Comparison of ENCODE assay signal across 10 cellular contexts in the genomic region with DNA sequence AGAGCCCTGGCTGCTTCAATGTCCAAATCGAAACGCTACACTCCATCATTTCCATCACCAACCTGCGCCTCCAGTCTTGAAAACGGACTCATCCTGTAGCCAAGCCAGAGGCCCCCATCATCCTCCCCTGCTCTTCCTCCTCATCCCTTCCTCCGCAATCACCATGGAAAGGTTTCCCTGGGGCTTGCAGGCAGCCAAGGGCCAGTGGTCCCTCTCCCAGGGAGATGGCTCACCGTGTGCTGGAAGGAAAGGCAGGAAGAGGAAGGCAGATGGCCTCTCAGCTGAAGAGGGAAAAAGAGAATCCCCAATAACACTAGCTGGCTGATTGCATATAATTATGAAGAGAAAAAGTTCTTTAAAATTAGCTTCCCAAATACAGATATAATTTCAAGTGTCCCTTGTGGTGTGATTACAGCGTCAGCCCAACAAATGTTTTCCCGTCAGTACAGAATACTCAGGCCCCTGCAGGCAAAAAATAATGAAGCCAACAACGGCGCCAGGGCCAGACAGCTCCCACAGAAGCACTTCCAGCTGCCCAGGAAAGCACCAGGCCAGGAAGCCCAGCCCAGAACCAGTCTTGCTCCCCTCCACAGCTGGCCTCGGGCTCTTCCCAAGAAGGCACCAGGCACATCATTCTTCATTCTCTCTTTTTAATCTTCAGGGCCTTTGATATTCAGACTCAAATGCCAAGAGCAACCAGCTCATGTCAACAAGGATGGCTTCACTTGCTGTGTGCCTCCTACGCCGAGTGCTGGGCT. TPM values are rescaled to one million over a fixed set of nuclear protein-coding genes. Genes with fewer than 3 reads are reported as not detected.
DNase-seq lines count a peak whose midpoint lies in the region; TF ChIP-seq lines count a peak whose summit lies in the region.
"Had no signal": no experiment of that assay in that cellular context is flagged by ENCODE, and none has a peak within 500 bp of the region (broad histone marks: within the 10 kb centered on the region; RNA-seq: fewer than 3 reads in every experiment).

No MANE protein-coding gene starts in this region.

- H3K9me3 ChIP-seq in breast epithelium (no peaks in the 10 kb centered on the region), thyroid gland (no peaks in the 10 kb centered on the region)

- H3K36me3 ChIP-seq in breast epithelium: no peaks in the 10 kb centered on the region
- H3K36me3 ChIP-seq in thyroid gland: no peaks in the 10 kb centered on the region

- H3K27ac Mint-ChIP-seq in immature natural killer cell: peak overlapping the region; percentile 39 to 85 (median 70)

- 58% methylated on average over 13 of the region's 13 CpGs for WGBS in thyroid gland, 2 donors

- no peak overlapping the region for H3K4me3 Mint-ChIP-seq in immature natural killer cell
- H3K4me3 Mint-ChIP-seq: T-cell had no signal

- H3K4me3 ChIP-seq in breast epithelium (no peak overlapping the region), thyroid gland (replicated peaks in 1 of 3) (no peak overlapping the region)

- H3K36me3 Mint-ChIP-seq in immature natural killer cell: no peaks in the 10 kb centered on the region
- H3K36me3 Mint-ChIP-seq: T-cell had no signal

- H3K27me3 ChIP-seq in breast epithelium (no peaks in the 10 kb centered on the region), thyroid gland (no peaks in the 10 kb centered on the region)

- no peak for TF ChIP-seq CTCF in breast epithelium (IDR thresholded peaks at IDR 0.05)
- no peak for TF ChIP-seq CTCF in thyroid gland (IDR thresholded peaks at IDR 0.05)

- peak overlapping the region; percentile 36 to 40 for H3K27ac ChIP-seq in breast epithelium
- peak overlapping the region in 2 of 3 donors; percentile 40 to 83 for H3K27ac ChIP-seq in thyroid gland

- peak; percentile 24 for DNase-seq in NCI-H2227 (lab: John Stamatoyannopoulos, UW; ENCODE audit: unreplicated experiment)
- no peak for DNase-seq in NCI-H2227 treated with DMSO at 0.1 percent for 48 hours (lab: John Stamatoyannopoulos, UW)
- no peak for DNase-seq in breast epithelium (ENCODE audit: low spot score in 2 of 2)
- DNase-seq in immature natural killer cell: no peak
- DNase-seq in thyroid gland: no peak
- DNase-seq in NCI-H146 treated with DMSO at 0.1 percent for 48 hours (lab: John Stamatoyannopoulos, UW; ENCODE audit: unreplicated experiment): no peak
- DNase-seq in activated CD4-positive, CD25-positive, alpha-beta regulatory T cell treated with anti-CD3 and anti-CD28 coated beads, Interleukin-2, amount 50 U/mL, for 72 hours: no peak
- DNase-seq in T-helper 9 cell: no peak
- DNase-seq: stimulated activated CD4-positive, alpha-beta T cell treated with anti-CD3 and anti-CD28 coated beads, Interleukin-1b, Interleukin-23, amount 100 ng/mL, for 48 hours; T-cell had no signal

- intact Hi-C loops in breast epithelium (cut with DNase I; ENCODE audit: low total_unique reads) (no loop called here), thyroid gland (cut with DNase I) (no loop called here)

- H3K4me1 ChIP-seq in breast epithelium (peaks cover 4 to 16% of the 10 kb centered on the region in 2 donors), thyroid gland (peaks cover 25 to 74% of the 10 kb centered on the region in 2 donors)

- H3K9me3 Mint-ChIP-seq in immature natural killer cell: no peaks in the 10 kb centered on the region
- H3K9me3 Mint-ChIP-seq: T-cell had no signal

- TF ChIP-seq POLR2A in breast epithelium (IDR thresholded peaks at IDR 0.05): no peak
- no peak for TF ChIP-seq POLR2A in thyroid gland (IDR thresholded peaks at IDR 0.05)

- H3K27me3 Mint-ChIP-seq in immature natural killer cell (ENCODE audit: low read depth in 3 of 3): peaks cover 0 to 3% (median 2%) of the 10 kb centered on the region in 3 donors
- H3K27me3 Mint-ChIP-seq: T-cell had no signal

- peaks cover 71 to 73% of the 10 kb centered on the region in 2 donors for H3K4me1 Mint-ChIP-seq in immature natural killer cell

RNA-seq across cellular contexts. Expression of gene ITPK1, which starts 24.7 kb away (rescaled TPM):
- 10 to 100 TPM; 27.8 to 91.7 (median 42.9) TPM for total RNA-seq in breast epithelium
- 10 to 100 TPM; 19.5 to 53.0 (median 21.7) TPM for polyA plus RNA-seq in immature natural killer cell
- total RNA-seq in thyroid gland: 10 to 100 TPM; 43.9 to 56.1 (median 44.5) TPM
